24 cellular contexts compared by ENCODE assay signal in the genomic region with DNA sequence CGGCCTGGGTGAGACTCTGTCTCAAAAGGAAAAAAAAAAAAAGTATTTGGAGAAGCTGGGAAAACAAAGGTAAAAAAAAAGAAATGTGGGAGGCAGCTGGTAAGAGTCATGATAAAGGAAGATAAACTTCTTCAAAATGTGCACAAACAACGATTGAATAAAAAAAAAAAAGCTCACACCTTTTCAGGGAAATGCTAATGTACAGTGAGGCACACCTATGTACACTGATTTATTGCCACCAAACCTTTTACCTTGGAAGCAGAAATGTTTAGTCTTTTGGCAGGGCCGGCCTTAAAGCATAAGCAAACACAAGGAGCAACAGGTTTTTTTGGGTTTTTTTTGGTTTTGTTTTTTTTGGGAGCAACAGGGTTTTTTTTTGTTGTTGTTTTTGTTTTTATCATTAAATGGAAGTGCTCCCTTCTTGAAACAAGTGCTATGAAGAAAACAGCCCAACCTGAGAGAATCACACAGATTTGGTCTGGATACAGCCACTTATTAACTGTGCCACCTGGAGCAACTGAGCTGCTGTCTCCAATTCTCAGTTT. TPM values are rescaled to one million over a fixed set of nuclear protein-coding genes. Genes with fewer than 3 reads are reported as not detected.
"Had no signal": no experiment of that assay in that cellular context is flagged by ENCODE, and none has a peak within 500 bp of the region (broad histone marks: within the 10 kb centered on the region; RNA-seq: fewer than 3 reads in every experiment).

No MANE protein-coding gene starts in this region.

- DNase-seq: activated CD4-positive, alpha-beta T cell treated with anti-CD3 and anti-CD28 coated beads, Interleukin-2, amount 10 ng/mL, durations not matched to agents 7 days and 5 days; activated CD4-positive, CD25-positive, alpha-beta regulatory T cell treated with anti-CD3 and anti-CD28 coated beads, Interleukin-2, amount 50 U/mL, for 72 hours; activated CD8-positive, alpha-beta memory T cell treated with anti-CD3 and anti-CD28 coated beads, Interleukin-2, amount 10 ng/mL, durations not matched to agents 7 days and 5 days; activated CD8-positive, alpha-beta T cell treated with anti-CD3 and anti-CD28 coated beads for 36 hours; activated effector memory CD4-positive, alpha-beta T cell treated with anti-CD3 and anti-CD28 coated beads, Interleukin-2, amount 50 U/mL, for 16 hours; activated naive CD4-positive, alpha-beta T cell treated with anti-CD3 and anti-CD28 coated beads, Interleukin-2, amount 50 U/mL, for 16 hours; activated naive CD8-positive, alpha-beta T cell treated with anti-CD3 and anti-CD28 coated beads, Interleukin-2, amount 50 U/mL, for 24 hours; activated T-cell treated with anti-CD3 and anti-CD28 coated beads for 4 hours; anterior cingulate cortex; effector memory CD4-positive, alpha-beta T cell; foreskin keratinocyte; left lung; midbrain; ovary; right lobe of liver; stimulated activated CD4-positive, alpha-beta T cell treated with anti-CD3 and anti-CD28 coated beads, Interleukin-15, amount 100 ng/mL, for 24 hours; stimulated activated CD4-positive, alpha-beta T cell treated with anti-CD3 and anti-CD28 coated beads, Interleukin-2, amount 100 ng/mL, for 48 hours; stimulated activated CD8-positive, alpha-beta memory T cell treated with anti-CD3 and anti-CD28 coated beads, Interleukin-4, amount 100 ng/mL, for 48 hours; stimulated activated naive B cell treated with anti-CD40 and anti-IgM and Interleukin-4, amounts not matched to agents 10 μg/mL and 1 μg/mL and 100 μg/mL, for 72 hours; WERI-Rb-1 had no signal

- H3K4me3 ChIP-seq: left lung, lung, ovary, right lobe of liver, smooth muscle cell had no signal

- H3K4me1 ChIP-seq: right lobe of liver had no signal

- H3K9me3 ChIP-seq: left lung, neutrophil, ovary, right lobe of liver had no signal

- ATAC-seq: activated CD8-positive, alpha-beta memory T cell treated with anti-CD3 and anti-CD28 coated beads, Interleukin-2, amount 10 ng/mL, durations not matched to agents 7 days and 5 days; activated CD8-positive, alpha-beta T cell treated with anti-CD3 and anti-CD28 coated beads for 36 hours; activated naive CD8-positive, alpha-beta T cell treated with anti-CD3 and anti-CD28 coated beads, Interleukin-2, amount 50 U/mL, for 24 hours; foreskin keratinocyte; left lung; natural killer cell treated with Interleukin-12 subunit alpha and Interleukin-12 subunit beta and Interleukin-15 and Interleukin-18, amount 100 ng/mL, for 72 hours; right lobe of liver; stimulated activated naive B cell treated with anti-CD40 and anti-IgM and Interleukin-4, amounts not matched to agents 10 μg/mL and 1 μg/mL and 100 μg/mL, for 72 hours had no signal

- H3K27ac ChIP-seq: foreskin keratinocyte, left lung, neutrophil, right lobe of liver, WERI-Rb-1 had no signal

- H3K36me3 ChIP-seq: left lung, neutrophil, ovary, right lobe of liver, WERI-Rb-1 had no signal

- H3K27me3 ChIP-seq: foreskin keratinocyte, left lung, neutrophil, ovary, right lobe of liver had no signal

RNA-seq across cellular contexts. Expression of gene KCNJ2, which starts 29.8 kb away (rescaled TPM):
- total RNA-seq: activated CD4-positive, alpha-beta T cell treated with anti-CD3 and anti-CD28 coated beads, Interleukin-2, amount 10 ng/mL, durations not matched to agents 7 days and 5 days; activated CD8-positive, alpha-beta memory T cell treated with anti-CD3 and anti-CD28 coated beads, Interleukin-2, amount 10 ng/mL, durations not matched to agents 7 days and 5 days; activated CD8-positive, alpha-beta T cell treated with anti-CD3 and anti-CD28 coated beads for 36 hours had no signal
